14 cellular contexts compared by ENCODE assay signal in genomic region chr3:104526901-104527401, GRCh38.
DNase-seq lines count a peak whose midpoint lies in the region; ATAC-seq lines count a peak whose summit lies in the region.
"Had no signal": no experiment of that assay in that cellular context is flagged by ENCODE, and none has a peak within 500 bp of the region (broad histone marks: within the 10 kb centered on the region; RNA-seq: fewer than 3 reads in every experiment).

No MANE protein-coding gene starts in this region.

- H3K27me3 Mint-ChIP-seq in activated T-cell treated with anti-CD3 and anti-CD28 coated beads, Interleukin-2, amount 50 U/mL, for 72 hours (ENCODE audit: low read depth) = no peaks in the 10 kb centered on the region
- no peaks in the 10 kb centered on the region for H3K27me3 Mint-ChIP-seq in natural killer cell treated with Interleukin-12 subunit alpha and Interleukin-12 subunit beta and Interleukin-15 and Interleukin-18, amount 100 ng/mL, for 72 hours

- no peaks in the 10 kb centered on the region for H3K36me3 Mint-ChIP-seq in activated T-cell treated with anti-CD3 and anti-CD28 coated beads, Interleukin-2, amount 50 U/mL, for 72 hours (ENCODE audit: insufficient read depth in 2 of 2)
- H3K36me3 Mint-ChIP-seq in natural killer cell treated with Interleukin-12 subunit alpha and Interleukin-12 subunit beta and Interleukin-15 and Interleukin-18, amount 100 ng/mL, for 72 hours = no peaks in the 10 kb centered on the region

- DNase-seq in NOMO-1 treated with DMSO at 0.1 percent for 48 hours (lab: John Stamatoyannopoulos, UW; ENCODE audit: unreplicated experiment) (peak; percentile 83), NCI-H774 (lab: John Stamatoyannopoulos, UW) (no peak), Ammon's horn (ENCODE audit: low spot score) (no peak)
- DNase-seq in activated T-cell treated with anti-CD3 and anti-CD28 coated beads, Interleukin-2, amount 50 U/mL, for 72 hours = no peak
- DNase-seq in natural killer cell treated with Interleukin-12 subunit alpha and Interleukin-12 subunit beta and Interleukin-15 and Interleukin-18, amount 100 ng/mL, for 72 hours (ENCODE audit: low spot score) = no peak
- DNase-seq: C1 segment of cervical spinal cord; effector memory CD4-positive, alpha-beta T cell; KG1; stimulated activated CD4-positive, alpha-beta T cell treated with anti-CD3 and anti-CD28 coated beads, Interleukin-1b, Interleukin-23, amount 100 ng/mL, for 48 hours had no signal

- no peak overlapping the region for H3K4me3 Mint-ChIP-seq in activated T-cell treated with anti-CD3 and anti-CD28 coated beads, Interleukin-2, amount 50 U/mL, for 72 hours
- no peak overlapping the region for H3K4me3 Mint-ChIP-seq in natural killer cell treated with Interleukin-12 subunit alpha and Interleukin-12 subunit beta and Interleukin-15 and Interleukin-18, amount 100 ng/mL, for 72 hours
- H3K4me3 Mint-ChIP-seq: nephron had no signal

- peaks cover 1 to 4% of the 10 kb centered on the region in 2 donors for H3K9me3 Mint-ChIP-seq in activated T-cell treated with anti-CD3 and anti-CD28 coated beads, Interleukin-2, amount 50 U/mL, for 72 hours
- H3K9me3 Mint-ChIP-seq in natural killer cell treated with Interleukin-12 subunit alpha and Interleukin-12 subunit beta and Interleukin-15 and Interleukin-18, amount 100 ng/mL, for 72 hours = peaks cover 3% of the 10 kb centered on the region

- H3K4me1 Mint-ChIP-seq in activated T-cell treated with anti-CD3 and anti-CD28 coated beads, Interleukin-2, amount 50 U/mL, for 72 hours (ENCODE audit: low read depth) = no peaks in the 10 kb centered on the region
- H3K4me1 Mint-ChIP-seq in natural killer cell treated with Interleukin-12 subunit alpha and Interleukin-12 subunit beta and Interleukin-15 and Interleukin-18, amount 100 ng/mL, for 72 hours (ENCODE audit: low read depth in 2 of 2) = no peaks in the 10 kb centered on the region
- H3K4me1 Mint-ChIP-seq: nephron had no signal

- no peak overlapping the region for H3K27ac Mint-ChIP-seq in activated T-cell treated with anti-CD3 and anti-CD28 coated beads, Interleukin-2, amount 50 U/mL, for 72 hours
- H3K27ac Mint-ChIP-seq in natural killer cell treated with Interleukin-12 subunit alpha and Interleukin-12 subunit beta and Interleukin-15 and Interleukin-18, amount 100 ng/mL, for 72 hours = no peak overlapping the region
- H3K27ac Mint-ChIP-seq: activated naive CD4-positive, alpha-beta T cell treated with anti-CD3 and anti-CD28 coated beads, Interleukin-2, amount 50 U/mL, for 72 hours; nephron had no signal

- ATAC-seq in GM18502 (IDR thresholded peaks at IDR 0.05; ENCODE audit: poor library complexity, unreplicated experiment) (peak; percentile 88), GM21390 (IDR thresholded peaks at IDR 0.05; ENCODE audit: unreplicated experiment) (peak; percentile 77), HG03066 (IDR thresholded peaks at IDR 0.05; ENCODE audit: low read depth, unreplicated experiment) (peak; percentile 74)
- ATAC-seq in activated T-cell treated with anti-CD3 and anti-CD28 coated beads, Interleukin-2, amount 50 U/mL, for 72 hours (replicated peaks in 1 of 2) = no peak
- ATAC-seq in natural killer cell treated with Interleukin-12 subunit alpha and Interleukin-12 subunit beta and Interleukin-15 and Interleukin-18, amount 100 ng/mL, for 72 hours = no peak
- ATAC-seq: activated naive CD4-positive, alpha-beta T cell treated with anti-CD3 and anti-CD28 coated beads, Interleukin-2, amount 50 U/mL, for 72 hours had no signal

Comparison
In these comparisons a context has a peak if more than half of its experiments do, and no peak if none do; other contexts are left out.
1. ATAC-seq: peak in GM18502 (single experiment), GM21390 (single experiment) and HG03066 (single experiment); none in activated T-cell treated with anti-CD3 and anti-CD28 coated beads, Interleukin-2, amount 50 U/mL, for 72 hours (0 of 2) and natural killer cell treated with Interleukin-12 subunit alpha and Interleukin-12 subunit beta and Interleukin-15 and Interleukin-18, amount 100 ng/mL, for 72 hours (0 of 2).